Comparison of ENCODE assay signal across 8 cellular contexts in the genomic region with DNA sequence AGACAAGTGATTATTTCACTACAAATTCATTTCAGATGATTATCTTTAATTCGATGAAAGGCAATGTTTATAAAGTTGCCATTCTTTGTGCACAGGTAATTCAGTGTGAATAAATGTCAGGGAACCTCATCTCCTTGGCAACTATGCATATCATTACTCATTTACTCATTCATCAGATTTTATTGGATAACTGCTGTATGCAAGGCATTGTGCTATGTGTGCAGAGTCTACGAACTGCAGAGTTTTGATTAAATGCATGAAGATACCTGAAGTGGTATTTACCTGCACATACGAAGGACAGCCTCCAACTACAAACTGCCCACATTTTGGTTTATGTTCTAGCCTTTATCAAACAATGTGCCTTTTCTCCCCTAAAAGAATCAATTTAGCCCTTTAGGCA. TPM values are rescaled to one million over a fixed set of nuclear protein-coding genes. Genes with fewer than 3 reads are reported as not detected.
A peak's percentile ranks its signal among the peaks of the same experiment; 100 is the strongest.
DNase-seq lines count a peak whose midpoint lies in the region; ATAC-seq and TF ChIP-seq lines count a peak whose summit lies in the region.
"Had no signal": no experiment of that assay in that cellular context is flagged by ENCODE, and none has a peak within 500 bp of the region (broad histone marks: within the 10 kb centered on the region; RNA-seq: fewer than 3 reads in every experiment).

No MANE protein-coding gene starts in this region.

- H3K36me3 Mint-ChIP-seq in naive thymus-derived CD8-positive, alpha-beta T cell: peaks cover 0 to 4% (median 0%) of the 10 kb centered on the region in 3 donors
- H3K36me3 Mint-ChIP-seq in CD8-positive, alpha-beta T cell: no peaks in the 10 kb centered on the region

- WGBS in suprapubic skin: 37% methylated on average over 3 of the region's 3 CpGs
- WGBS in aorta, 2 donors: 46 to 48% methylated on average over 3 of the region's 3 CpGs

- H3K27ac Mint-ChIP-seq in naive thymus-derived CD8-positive, alpha-beta T cell: no peak overlapping the region
- no peak overlapping the region for H3K27ac Mint-ChIP-seq in CD8-positive, alpha-beta T cell

- CTCF ChIA-PET in CD8-positive, alpha-beta T cell (lab: Charles Lee): no interaction called here

- POLR2A ChIA-PET in naive thymus-derived CD8-positive, alpha-beta T cell (lab: Charles Lee): no interaction called here
- POLR2A ChIA-PET in CD8-positive, alpha-beta T cell (lab: Charles Lee): no interaction called here

- H3K4me3 ChIP-seq in HUES6 (ENCODE audit: low read depth, low read length): peak overlapping the region; percentile 94
- H3K4me3 ChIP-seq in astrocyte of the spinal cord (ENCODE audit: low read depth, low read length): peak overlapping the region; percentile 92
- H3K4me3 ChIP-seq in suprapubic skin: peak overlapping the region; percentile 91
- H3K4me3 ChIP-seq in CD8-positive, alpha-beta T cell (ENCODE audit: low read depth, low read length): no peak overlapping the region
- H3K4me3 ChIP-seq in aorta (ENCODE audit: low read length in 2 of 2): no peak overlapping the region

- H3K27me3 ChIP-seq in HUES6 (ENCODE audit: control insufficient read depth, insufficient read depth, low read length) (no peaks in the 10 kb centered on the region), suprapubic skin (no peaks in the 10 kb centered on the region), aorta (ENCODE audit: control insufficient read depth in 1 of 2, insufficient read depth in 2 of 2, low read length in 1 of 2) (no peaks in the 10 kb centered on the region)
- no peaks in the 10 kb centered on the region for H3K27me3 ChIP-seq in CD8-positive, alpha-beta T cell (ENCODE audit: insufficient read depth, low read length)

- intact Hi-C loops in CD8-positive, alpha-beta T cell (cut with DNase I, micrococcal nuclease): no loop called here
- intact Hi-C loops in aorta (cut with DNase I): loop anchor here (10.0 kb wide), 5 partner anchors 131 to 459 kb away; no protein-coding TSS in a partner anchor

- no peak overlapping the region for H3K27ac ChIP-seq in HUES6 (ENCODE audit: low read depth, low read length)
- peak overlapping the region; percentile 97 for H3K27ac ChIP-seq in suprapubic skin
- no peak overlapping the region for H3K27ac ChIP-seq in CD8-positive, alpha-beta T cell (ENCODE audit: low read depth, low read length)
- peak overlapping the region in 1 of 2 donors; percentile 90 for H3K27ac ChIP-seq in aorta (ENCODE audit: low read depth in 1 of 2, low read length in 2 of 2)

- H3K9me3 Mint-ChIP-seq in naive thymus-derived CD8-positive, alpha-beta T cell: no peaks in the 10 kb centered on the region
- H3K9me3 Mint-ChIP-seq in CD8-positive, alpha-beta T cell: no peaks in the 10 kb centered on the region

- peaks cover 40% of the 10 kb centered on the region for H3K4me1 ChIP-seq in HUES6 (ENCODE audit: control insufficient read depth, insufficient read depth, low read length)
- H3K4me1 ChIP-seq in suprapubic skin: peaks cover 65% of the 10 kb centered on the region
- no peaks in the 10 kb centered on the region for H3K4me1 ChIP-seq in CD8-positive, alpha-beta T cell (ENCODE audit: insufficient read depth, low read length)
- H3K4me1 ChIP-seq in aorta (ENCODE audit: control insufficient read depth in 1 of 2, insufficient read depth in 2 of 2, low read length in 2 of 2): peaks cover 3 to 19% of the 10 kb centered on the region in 2 donors

- TF ChIP-seq CTCF in astrocyte of the spinal cord (IDR thresholded peaks at IDR 0.05; ENCODE audit: low read depth, low read length): no peak
- TF ChIP-seq CTCF in suprapubic skin (IDR thresholded peaks at IDR 0.05): no peak
- no peak for TF ChIP-seq CTCF in CD8-positive, alpha-beta T cell (IDR thresholded peaks at IDR 0.05)

- H3K4me1 Mint-ChIP-seq in naive thymus-derived CD8-positive, alpha-beta T cell: peaks cover 6 to 22% (median 11%) of the 10 kb centered on the region in 4 donors
- H3K4me1 Mint-ChIP-seq in CD8-positive, alpha-beta T cell (ENCODE audit: low read depth): peaks cover 11% of the 10 kb centered on the region

- DNase-seq in astrocyte of the spinal cord (ENCODE audit: low read depth, low spot score): no peak
- peak; percentile 49 for DNase-seq in kidney glomerular epithelial cell (lab: John Stamatoyannopoulos, UW)
- no peak for DNase-seq in suprapubic skin (ENCODE audit: low spot score in 2 of 2)
- DNase-seq in naive thymus-derived CD8-positive, alpha-beta T cell: no peak
- no peak for DNase-seq in CD8-positive, alpha-beta T cell
- no peak for DNase-seq in aorta
- DNase-seq: NCI-H1694 treated with DMSO at 0.1 percent for 48 hours had no signal

- no peak for TF ChIP-seq EP300 in suprapubic skin (IDR thresholded peaks at IDR 0.05)

- H3K36me3 ChIP-seq in HUES6 (ENCODE audit: control insufficient read depth, insufficient read depth, low read length) (peaks cover 44% of the 10 kb centered on the region), suprapubic skin (no peaks in the 10 kb centered on the region), aorta (ENCODE audit: control insufficient read depth in 1 of 2, insufficient read depth in 2 of 2, low read length in 1 of 2) (no peaks in the 10 kb centered on the region)
- no peaks in the 10 kb centered on the region for H3K36me3 ChIP-seq in CD8-positive, alpha-beta T cell (ENCODE audit: insufficient read depth, low read length)

- peaks cover 31 to 51% (median 44%) of the 10 kb centered on the region in 5 donors for H3K27me3 Mint-ChIP-seq in naive thymus-derived CD8-positive, alpha-beta T cell
- peaks cover 35% of the 10 kb centered on the region for H3K27me3 Mint-ChIP-seq in CD8-positive, alpha-beta T cell (ENCODE audit: low read depth)

- in situ Hi-C loops in astrocyte of the spinal cord (cut with HindIII; ENCODE audit: low sequenced_read_pairs): no loop called here

- TF ChIP-seq POLR2A in suprapubic skin (IDR thresholded peaks at IDR 0.05): no peak

- ATAC-seq in naive thymus-derived CD8-positive, alpha-beta T cell: no peak
- no peak for ATAC-seq in CD8-positive, alpha-beta T cell
- ATAC-seq in aorta (ENCODE audit: low FRiP score): no peak

- no peak overlapping the region for H3K4me3 Mint-ChIP-seq in naive thymus-derived CD8-positive, alpha-beta T cell
- no peak overlapping the region for H3K4me3 Mint-ChIP-seq in CD8-positive, alpha-beta T cell

- H3K9me3 ChIP-seq in HUES6 (ENCODE audit: control insufficient read depth, insufficient read depth, low read depth, low read length): no peaks in the 10 kb centered on the region
- no peaks in the 10 kb centered on the region for H3K9me3 ChIP-seq in suprapubic skin
- no peaks in the 10 kb centered on the region for H3K9me3 ChIP-seq in CD8-positive, alpha-beta T cell (ENCODE audit: low read length)
- H3K9me3 ChIP-seq in aorta (ENCODE audit: control insufficient read depth, low read length): no peaks in the 10 kb centered on the region

- no peak overlapping the region for H3K9ac ChIP-seq in HUES6 (ENCODE audit: low read length)

RNA-seq across cellular contexts. Expression of a gene that starts 3.5 kb away (rescaled TPM):
- total RNA-seq in suprapubic skin (10 to 100 TPM; 45.7 to 65.3 (median 56.9) TPM), aorta (10 to 100 TPM; 24.9 to 67.0 TPM)
- not detected for total RNA-seq in naive thymus-derived CD8-positive, alpha-beta T cell
- not detected for polyA plus RNA-seq in naive thymus-derived CD8-positive, alpha-beta T cell
- not detected for total RNA-seq in CD8-positive, alpha-beta T cell
- 10 to 100 TPM; 16.8 to 17.4 TPM for polyA plus RNA-seq in aorta

Comparison
In these comparisons a context has a peak if more than half of its experiments do, and no peak if none do; other contexts are left out.
1. H3K4me3 ChIP-seq: peak in HUES6 (single experiment), astrocyte of the spinal cord (single experiment) and suprapubic skin (single experiment); none in CD8-positive, alpha-beta T cell (single experiment) and aorta (0 of 2).
2. RNA of a gene that starts 3.5 kb away (total RNA-seq): 24.9 to 67.0 TPM in aorta and 45.7 to 65.3 TPM in suprapubic skin; not detected in naive thymus-derived CD8-positive, alpha-beta T cell and not detected in CD8-positive, alpha-beta T cell; every median in the first group is over 10 times any median in the second.
3. intact Hi-C loops: an anchor here in aorta (10.0 kb wide); none called in CD8-positive, alpha-beta T cell.